Comparison of ENCODE assay signal across 28 cellular contexts in genomic region chr7:126370038-126370668, GRCh38.
A peak's percentile ranks its signal among the peaks of the same experiment; 100 is the strongest.
DNase-seq lines count a peak whose midpoint lies in the region; ATAC-seq and TF ChIP-seq lines count a peak whose summit lies in the region.
"Had no signal": no experiment of that assay in that cellular context is flagged by ENCODE, and none has a peak within 500 bp of the region (broad histone marks: within the 10 kb centered on the region; RNA-seq: fewer than 3 reads in every experiment).

No MANE protein-coding gene starts in this region.

- no peak overlapping the region for H3K27ac Mint-ChIP-seq in mesothelial cell of epicardium
- no peak overlapping the region for H3K27ac Mint-ChIP-seq in activated T-helper 2 cell treated with anti-CD3 and anti-CD28 coated beads, Interferon-gamma antibody, Interleukin-2, Interleukin-4, amounts not matched to agents 10 μg/mL and 5 μg/mL and 100 μg/mL, durations not matched to agents 14 hours and 24 hours and 36 hours
- H3K27ac Mint-ChIP-seq: activated naive CD4-positive, alpha-beta T cell treated with anti-CD3 and anti-CD28 coated beads, Interleukin-2, amount 10 ng/mL, durations not matched to agents 7 days and 5 days; endodermal cell; immature natural killer cell; naive B cell; stimulated activated effector memory CD8-positive, alpha-beta T cell treated with anti-CD3 and anti-CD28 coated beads, Interleukin-12 subunit alpha, Interleukin-12 subunit beta, amount 100 ng/mL, for 72 hours; T-helper 1 cell treated with Interleukin-12 subunit alpha and Interleukin-12 subunit beta and Interleukin-4 antibody, amounts not matched to agents 30 μg/mL and 1 μg/mL, for 36 hours had no signal

- H3K4me1 Mint-ChIP-seq in mesothelial cell of epicardium: no peaks in the 10 kb centered on the region
- H3K4me1 Mint-ChIP-seq in activated T-helper 2 cell treated with anti-CD3 and anti-CD28 coated beads, Interferon-gamma antibody, Interleukin-2, Interleukin-4, amounts not matched to agents 10 μg/mL and 5 μg/mL and 100 μg/mL, durations not matched to agents 14 hours and 24 hours and 36 hours (ENCODE audit: low read depth): no peaks in the 10 kb centered on the region
- H3K4me1 Mint-ChIP-seq: activated naive CD4-positive, alpha-beta T cell treated with anti-CD3 and anti-CD28 coated beads, Interleukin-2, amount 10 ng/mL, durations not matched to agents 7 days and 5 days; endodermal cell; immature natural killer cell; naive B cell; stimulated activated effector memory CD8-positive, alpha-beta T cell treated with anti-CD3 and anti-CD28 coated beads, Interleukin-12 subunit alpha, Interleukin-12 subunit beta, amount 100 ng/mL, for 72 hours had no signal

- no peaks in the 10 kb centered on the region for H3K27me3 Mint-ChIP-seq in mesothelial cell of epicardium (ENCODE audit: low read depth)
- no peaks in the 10 kb centered on the region for H3K27me3 Mint-ChIP-seq in activated T-helper 2 cell treated with anti-CD3 and anti-CD28 coated beads, Interferon-gamma antibody, Interleukin-2, Interleukin-4, amounts not matched to agents 10 μg/mL and 5 μg/mL and 100 μg/mL, durations not matched to agents 14 hours and 24 hours and 36 hours (ENCODE audit: low read depth)
- H3K27me3 Mint-ChIP-seq: activated naive CD4-positive, alpha-beta T cell treated with anti-CD3 and anti-CD28 coated beads, Interleukin-2, amount 10 ng/mL, durations not matched to agents 7 days and 5 days; naive B cell had no signal

- peaks cover 22% of the 10 kb centered on the region for H3K9me3 Mint-ChIP-seq in mesothelial cell of epicardium
- peaks cover 15% of the 10 kb centered on the region for H3K9me3 Mint-ChIP-seq in activated T-helper 2 cell treated with anti-CD3 and anti-CD28 coated beads, Interferon-gamma antibody, Interleukin-2, Interleukin-4, amounts not matched to agents 10 μg/mL and 5 μg/mL and 100 μg/mL, durations not matched to agents 14 hours and 24 hours and 36 hours
- H3K9me3 Mint-ChIP-seq: endodermal cell; T-helper 1 cell treated with Interleukin-12 subunit alpha and Interleukin-12 subunit beta and Interleukin-4 antibody, amounts not matched to agents 30 μg/mL and 1 μg/mL, for 36 hours had no signal

- peak; percentile 54 for ATAC-seq in GM18499 (IDR thresholded peaks at IDR 0.05; ENCODE audit: insufficient read depth, unreplicated experiment)
- peak; percentile 59 for ATAC-seq in GM19467 (IDR thresholded peaks at IDR 0.05; ENCODE audit: unreplicated experiment)
- ATAC-seq in HG02938 (IDR thresholded peaks at IDR 0.05; ENCODE audit: unreplicated experiment): peak; percentile 72
- peak; percentile 58 for ATAC-seq in HG03469 (IDR thresholded peaks at IDR 0.05; ENCODE audit: unreplicated experiment)
- ATAC-seq: A549; lower lobe of right lung; right cardiac atrium; stimulated activated effector memory CD8-positive, alpha-beta T cell treated with anti-CD3 and anti-CD28 coated beads, Interleukin-12 subunit alpha, Interleukin-12 subunit beta, amount 100 ng/mL, for 72 hours had no signal

- intact Hi-C loops in activated T-helper 2 cell treated with anti-CD3 and anti-CD28 coated beads, Interferon-gamma antibody, Interleukin-2, Interleukin-4, amounts not matched to agents 10 μg/mL and 5 μg/mL and 100 μg/mL, durations not matched to agents 14 hours and 24 hours and 36 hours (cut with micrococcal nuclease): no loop called here

- no peak for TF ChIP-seq CTCF in mesothelial cell of epicardium (IDR thresholded peaks at IDR 0.05; ENCODE audit: unreplicated experiment)

- DNase-seq in NK-92 (lab: John Stamatoyannopoulos, UW; ENCODE audit: unreplicated experiment) (no peak), mesothelial cell of epicardium (ENCODE audit: low spot score in 2 of 2, unreplicated experiment in 2 of 2) (no peak)
- DNase-seq in activated T-cell treated with anti-CD3 and anti-CD28 coated beads, Interleukin-2, amount 50 U/mL, for 48 hours: no peak
- DNase-seq in activated T-helper 2 cell treated with anti-CD3 and anti-CD28 coated beads, Interferon-gamma antibody, Interleukin-2, Interleukin-4, amounts not matched to agents 10 μg/mL and 5 μg/mL and 100 μg/mL, durations not matched to agents 14 hours and 24 hours and 36 hours (ENCODE audit: low spot score): no peak
- DNase-seq: activated CD4-positive, alpha-beta T cell treated with anti-CD3 and anti-CD28 coated beads, Interleukin-2, amount 50 U/mL, for 4 hours; activated naive CD4-positive, alpha-beta T cell treated with anti-CD3 and anti-CD28 coated beads, Interleukin-2, amount 10 ng/mL, durations not matched to agents 7 days and 5 days; activated T-cell treated with anti-CD3 and anti-CD28 coated beads for 4 hours; aorta; endodermal cell; H7; immature natural killer cell; lower lobe of right lung; MV-4-11; naive B cell; NCI-H2029; NCI-H524; right cardiac atrium; SIG-M5; stimulated activated CD4-positive, alpha-beta T cell treated with anti-CD3 and anti-CD28 coated beads, Interleukin-15, amount 100 ng/mL, for 24 hours; thyroid gland; WERI-Rb-1 had no signal

- H3K4me3 Mint-ChIP-seq in mesothelial cell of epicardium: no peak overlapping the region
- H3K4me3 Mint-ChIP-seq in activated T-helper 2 cell treated with anti-CD3 and anti-CD28 coated beads, Interferon-gamma antibody, Interleukin-2, Interleukin-4, amounts not matched to agents 10 μg/mL and 5 μg/mL and 100 μg/mL, durations not matched to agents 14 hours and 24 hours and 36 hours (ENCODE audit: low read depth): no peak overlapping the region
- H3K4me3 Mint-ChIP-seq: activated naive CD4-positive, alpha-beta T cell treated with anti-CD3 and anti-CD28 coated beads, Interleukin-2, amount 10 ng/mL, durations not matched to agents 7 days and 5 days; endodermal cell; immature natural killer cell; naive B cell; stimulated activated effector memory CD8-positive, alpha-beta T cell treated with anti-CD3 and anti-CD28 coated beads, Interleukin-12 subunit alpha, Interleukin-12 subunit beta, amount 100 ng/mL, for 72 hours; T-helper 1 cell treated with Interleukin-12 subunit alpha and Interleukin-12 subunit beta and Interleukin-4 antibody, amounts not matched to agents 30 μg/mL and 1 μg/mL, for 36 hours had no signal

- H3K36me3 Mint-ChIP-seq in mesothelial cell of epicardium: no peaks in the 10 kb centered on the region
- H3K36me3 Mint-ChIP-seq in activated T-helper 2 cell treated with anti-CD3 and anti-CD28 coated beads, Interferon-gamma antibody, Interleukin-2, Interleukin-4, amounts not matched to agents 10 μg/mL and 5 μg/mL and 100 μg/mL, durations not matched to agents 14 hours and 24 hours and 36 hours (ENCODE audit: low read depth): no peaks in the 10 kb centered on the region
- H3K36me3 Mint-ChIP-seq: activated naive CD4-positive, alpha-beta T cell treated with anti-CD3 and anti-CD28 coated beads, Interleukin-2, amount 10 ng/mL, durations not matched to agents 7 days and 5 days; immature natural killer cell; naive B cell; stimulated activated effector memory CD8-positive, alpha-beta T cell treated with anti-CD3 and anti-CD28 coated beads, Interleukin-12 subunit alpha, Interleukin-12 subunit beta, amount 100 ng/mL, for 72 hours had no signal
